Comparison of ENCODE assay signal across 11 cellular contexts in genomic region chr16:60367739-60368138, GRCh38.
"Had no signal": no experiment of that assay in that cellular context is flagged by ENCODE, and none has a peak within 500 bp of the region (broad histone marks: within the 10 kb centered on the region; RNA-seq: fewer than 3 reads in every experiment).

No MANE protein-coding gene starts in this region.

- H3K4me2 ChIP-seq: GM23338 had no signal

- H3K27ac Mint-ChIP-seq: GM23338, H9, HFFc6 had no signal

- DNase-seq: GM23248, GOT3, H7, H9, HCEC 1CT, HFFc6 had no signal

- FAIRE-seq: H1, H54 had no signal

- H3K27ac ChIP-seq: GM23248 had no signal

- H3K9ac ChIP-seq: GM23248 had no signal

- H3K4me1 ChIP-seq: HAP-1 had no signal

- ATAC-seq: GM23338, HCT116 had no signal

- H3K4me3 ChIP-seq: GM23248, GM23338, HAP-1 had no signal

- H3K36me3 ChIP-seq: HAP-1 had no signal

- H2AFZ ChIP-seq: GM23248, GM23338 had no signal

- H3K4me3 Mint-ChIP-seq: GM23338, H9, HFFc6 had no signal

- H3K9me3 ChIP-seq: HAP-1 had no signal
